In the genomic region with DNA sequence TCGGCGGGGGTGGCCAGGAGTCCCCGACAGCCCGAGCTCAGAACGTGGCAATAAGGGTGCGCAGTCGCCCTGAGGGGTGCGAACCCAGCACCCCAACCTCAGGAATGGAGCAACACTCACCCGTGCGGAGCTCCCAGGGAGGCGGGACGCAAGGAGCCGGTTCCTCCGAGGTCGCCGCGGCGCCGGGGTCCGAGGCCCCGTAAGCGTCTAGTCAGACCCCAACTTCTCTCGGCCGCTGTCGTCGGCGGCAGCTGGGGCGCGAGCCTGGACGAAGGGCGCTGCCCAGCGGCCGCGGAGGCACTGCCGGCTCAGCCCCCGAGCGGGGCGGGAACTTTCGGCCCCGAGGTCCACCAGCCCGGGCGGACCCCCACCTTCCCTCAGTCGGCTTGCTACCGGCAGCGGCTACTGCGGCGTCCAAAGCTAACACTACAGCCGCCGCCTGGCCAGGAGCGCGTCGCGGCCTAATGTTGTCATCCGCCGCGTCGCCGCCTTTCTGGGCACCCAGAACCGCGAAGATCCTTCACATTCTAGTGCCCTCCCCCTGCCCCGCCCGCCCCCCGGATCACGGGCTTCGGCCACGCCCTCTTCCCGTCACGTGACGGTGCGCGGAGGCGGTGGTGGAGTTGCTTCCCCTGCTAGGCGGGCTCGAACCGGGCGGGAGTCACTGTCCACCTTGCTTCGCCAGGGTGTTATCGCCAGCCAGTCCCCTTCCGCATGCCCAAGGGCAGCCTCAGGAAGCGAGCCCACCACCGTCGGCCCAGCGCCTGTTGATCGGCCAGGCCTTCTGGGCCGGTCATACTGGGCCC, we compare ENCODE assay signal across 1 cellular context.
TF ChIP-seq lines count a peak whose summit lies in the region.

A gene with protein sequence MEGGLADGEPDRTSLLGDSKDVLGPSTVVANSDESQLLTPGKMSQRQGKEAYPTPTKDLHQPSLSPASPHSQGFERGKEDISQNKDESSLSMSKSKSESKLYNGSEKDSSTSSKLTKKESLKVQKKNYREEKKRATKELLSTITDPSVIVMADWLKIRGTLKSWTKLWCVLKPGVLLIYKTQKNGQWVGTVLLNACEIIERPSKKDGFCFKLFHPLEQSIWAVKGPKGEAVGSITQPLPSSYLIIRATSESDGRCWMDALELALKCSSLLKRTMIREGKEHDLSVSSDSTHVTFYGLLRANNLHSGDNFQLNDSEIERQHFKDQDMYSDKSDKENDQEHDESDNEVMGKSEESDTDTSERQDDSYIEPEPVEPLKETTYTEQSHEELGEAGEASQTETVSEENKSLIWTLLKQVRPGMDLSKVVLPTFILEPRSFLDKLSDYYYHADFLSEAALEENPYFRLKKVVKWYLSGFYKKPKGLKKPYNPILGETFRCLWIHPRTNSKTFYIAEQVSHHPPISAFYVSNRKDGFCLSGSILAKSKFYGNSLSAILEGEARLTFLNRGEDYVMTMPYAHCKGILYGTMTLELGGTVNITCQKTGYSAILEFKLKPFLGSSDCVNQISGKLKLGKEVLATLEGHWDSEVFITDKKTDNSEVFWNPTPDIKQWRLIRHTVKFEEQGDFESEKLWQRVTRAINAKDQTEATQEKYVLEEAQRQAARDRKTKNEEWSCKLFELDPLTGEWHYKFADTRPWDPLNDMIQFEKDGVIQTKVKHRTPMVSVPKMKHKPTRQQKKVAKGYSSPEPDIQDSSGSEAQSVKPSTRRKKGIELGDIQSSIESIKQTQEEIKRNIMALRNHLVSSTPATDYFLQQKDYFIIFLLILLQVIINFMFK (minus strand): TSS at position 495 of the 806 bp plus-strand sequence. CDS start 72,220 bp downstream, outside the sequence.

TF ChIP-seq in K562, 482 proteins besides CTCF, POLR2A, EP300 and RAD21 (continued from another document and continues in another):
- TF ChIP-seq, protein P1, sequence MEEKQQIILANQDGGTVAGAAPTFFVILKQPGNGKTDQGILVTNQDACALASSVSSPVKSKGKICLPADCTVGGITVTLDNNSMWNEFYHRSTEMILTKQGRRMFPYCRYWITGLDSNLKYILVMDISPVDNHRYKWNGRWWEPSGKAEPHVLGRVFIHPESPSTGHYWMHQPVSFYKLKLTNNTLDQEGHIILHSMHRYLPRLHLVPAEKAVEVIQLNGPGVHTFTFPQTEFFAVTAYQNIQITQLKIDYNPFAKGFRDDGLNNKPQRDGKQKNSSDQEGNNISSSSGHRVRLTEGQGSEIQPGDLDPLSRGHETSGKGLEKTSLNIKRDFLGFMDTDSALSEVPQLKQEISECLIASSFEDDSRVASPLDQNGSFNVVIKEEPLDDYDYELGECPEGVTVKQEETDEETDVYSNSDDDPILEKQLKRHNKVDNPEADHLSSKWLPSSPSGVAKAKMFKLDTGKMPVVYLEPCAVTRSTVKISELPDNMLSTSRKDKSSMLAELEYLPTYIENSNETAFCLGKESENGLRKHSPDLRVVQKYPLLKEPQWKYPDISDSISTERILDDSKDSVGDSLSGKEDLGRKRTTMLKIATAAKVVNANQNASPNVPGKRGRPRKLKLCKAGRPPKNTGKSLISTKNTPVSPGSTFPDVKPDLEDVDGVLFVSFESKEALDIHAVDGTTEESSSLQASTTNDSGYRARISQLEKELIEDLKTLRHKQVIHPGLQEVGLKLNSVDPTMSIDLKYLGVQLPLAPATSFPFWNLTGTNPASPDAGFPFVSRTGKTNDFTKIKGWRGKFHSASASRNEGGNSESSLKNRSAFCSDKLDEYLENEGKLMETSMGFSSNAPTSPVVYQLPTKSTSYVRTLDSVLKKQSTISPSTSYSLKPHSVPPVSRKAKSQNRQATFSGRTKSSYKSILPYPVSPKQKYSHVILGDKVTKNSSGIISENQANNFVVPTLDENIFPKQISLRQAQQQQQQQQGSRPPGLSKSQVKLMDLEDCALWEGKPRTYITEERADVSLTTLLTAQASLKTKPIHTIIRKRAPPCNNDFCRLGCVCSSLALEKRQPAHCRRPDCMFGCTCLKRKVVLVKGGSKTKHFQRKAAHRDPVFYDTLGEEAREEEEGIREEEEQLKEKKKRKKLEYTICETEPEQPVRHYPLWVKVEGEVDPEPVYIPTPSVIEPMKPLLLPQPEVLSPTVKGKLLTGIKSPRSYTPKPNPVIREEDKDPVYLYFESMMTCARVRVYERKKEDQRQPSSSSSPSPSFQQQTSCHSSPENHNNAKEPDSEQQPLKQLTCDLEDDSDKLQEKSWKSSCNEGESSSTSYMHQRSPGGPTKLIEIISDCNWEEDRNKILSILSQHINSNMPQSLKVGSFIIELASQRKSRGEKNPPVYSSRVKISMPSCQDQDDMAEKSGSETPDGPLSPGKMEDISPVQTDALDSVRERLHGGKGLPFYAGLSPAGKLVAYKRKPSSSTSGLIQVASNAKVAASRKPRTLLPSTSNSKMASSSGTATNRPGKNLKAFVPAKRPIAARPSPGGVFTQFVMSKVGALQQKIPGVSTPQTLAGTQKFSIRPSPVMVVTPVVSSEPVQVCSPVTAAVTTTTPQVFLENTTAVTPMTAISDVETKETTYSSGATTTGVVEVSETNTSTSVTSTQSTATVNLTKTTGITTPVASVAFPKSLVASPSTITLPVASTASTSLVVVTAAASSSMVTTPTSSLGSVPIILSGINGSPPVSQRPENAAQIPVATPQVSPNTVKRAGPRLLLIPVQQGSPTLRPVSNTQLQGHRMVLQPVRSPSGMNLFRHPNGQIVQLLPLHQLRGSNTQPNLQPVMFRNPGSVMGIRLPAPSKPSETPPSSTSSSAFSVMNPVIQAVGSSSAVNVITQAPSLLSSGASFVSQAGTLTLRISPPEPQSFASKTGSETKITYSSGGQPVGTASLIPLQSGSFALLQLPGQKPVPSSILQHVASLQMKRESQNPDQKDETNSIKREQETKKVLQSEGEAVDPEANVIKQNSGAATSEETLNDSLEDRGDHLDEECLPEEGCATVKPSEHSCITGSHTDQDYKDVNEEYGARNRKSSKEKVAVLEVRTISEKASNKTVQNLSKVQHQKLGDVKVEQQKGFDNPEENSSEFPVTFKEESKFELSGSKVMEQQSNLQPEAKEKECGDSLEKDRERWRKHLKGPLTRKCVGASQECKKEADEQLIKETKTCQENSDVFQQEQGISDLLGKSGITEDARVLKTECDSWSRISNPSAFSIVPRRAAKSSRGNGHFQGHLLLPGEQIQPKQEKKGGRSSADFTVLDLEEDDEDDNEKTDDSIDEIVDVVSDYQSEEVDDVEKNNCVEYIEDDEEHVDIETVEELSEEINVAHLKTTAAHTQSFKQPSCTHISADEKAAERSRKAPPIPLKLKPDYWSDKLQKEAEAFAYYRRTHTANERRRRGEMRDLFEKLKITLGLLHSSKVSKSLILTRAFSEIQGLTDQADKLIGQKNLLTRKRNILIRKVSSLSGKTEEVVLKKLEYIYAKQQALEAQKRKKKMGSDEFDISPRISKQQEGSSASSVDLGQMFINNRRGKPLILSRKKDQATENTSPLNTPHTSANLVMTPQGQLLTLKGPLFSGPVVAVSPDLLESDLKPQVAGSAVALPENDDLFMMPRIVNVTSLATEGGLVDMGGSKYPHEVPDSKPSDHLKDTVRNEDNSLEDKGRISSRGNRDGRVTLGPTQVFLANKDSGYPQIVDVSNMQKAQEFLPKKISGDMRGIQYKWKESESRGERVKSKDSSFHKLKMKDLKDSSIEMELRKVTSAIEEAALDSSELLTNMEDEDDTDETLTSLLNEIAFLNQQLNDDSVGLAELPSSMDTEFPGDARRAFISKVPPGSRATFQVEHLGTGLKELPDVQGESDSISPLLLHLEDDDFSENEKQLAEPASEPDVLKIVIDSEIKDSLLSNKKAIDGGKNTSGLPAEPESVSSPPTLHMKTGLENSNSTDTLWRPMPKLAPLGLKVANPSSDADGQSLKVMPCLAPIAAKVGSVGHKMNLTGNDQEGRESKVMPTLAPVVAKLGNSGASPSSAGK (IDR thresholded peaks at IDR 0.05): peak; percentile 90
- TF ChIP-seq, protein P2, sequence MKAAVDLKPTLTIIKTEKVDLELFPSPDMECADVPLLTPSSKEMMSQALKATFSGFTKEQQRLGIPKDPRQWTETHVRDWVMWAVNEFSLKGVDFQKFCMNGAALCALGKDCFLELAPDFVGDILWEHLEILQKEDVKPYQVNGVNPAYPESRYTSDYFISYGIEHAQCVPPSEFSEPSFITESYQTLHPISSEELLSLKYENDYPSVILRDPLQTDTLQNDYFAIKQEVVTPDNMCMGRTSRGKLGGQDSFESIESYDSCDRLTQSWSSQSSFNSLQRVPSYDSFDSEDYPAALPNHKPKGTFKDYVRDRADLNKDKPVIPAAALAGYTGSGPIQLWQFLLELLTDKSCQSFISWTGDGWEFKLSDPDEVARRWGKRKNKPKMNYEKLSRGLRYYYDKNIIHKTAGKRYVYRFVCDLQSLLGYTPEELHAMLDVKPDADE (conservative IDR thresholded peaks at IDR 0.05; ENCODE audit: control insufficient read depth, low read depth, low read length): 0 out of 2 replicates have a peak, but pooled peaks have one; percentile 34
- peak; percentile 32 for TF ChIP-seq SAP30 (IDR thresholded peaks at IDR 0.05; ENCODE audit: borderline replicate concordance, insufficient read depth, low read depth, low read length, poor library complexity, severe bottlenecking)
- TF ChIP-seq, protein P3, sequence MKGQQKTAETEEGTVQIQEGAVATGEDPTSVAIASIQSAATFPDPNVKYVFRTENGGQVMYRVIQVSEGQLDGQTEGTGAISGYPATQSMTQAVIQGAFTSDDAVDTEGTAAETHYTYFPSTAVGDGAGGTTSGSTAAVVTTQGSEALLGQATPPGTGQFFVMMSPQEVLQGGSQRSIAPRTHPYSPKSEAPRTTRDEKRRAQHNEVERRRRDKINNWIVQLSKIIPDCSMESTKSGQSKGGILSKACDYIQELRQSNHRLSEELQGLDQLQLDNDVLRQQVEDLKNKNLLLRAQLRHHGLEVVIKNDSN (CRISPR knock-in tag; IDR thresholded peaks at IDR 0.05): peak; percentile 99
- TF ChIP-seq, protein P4, sequence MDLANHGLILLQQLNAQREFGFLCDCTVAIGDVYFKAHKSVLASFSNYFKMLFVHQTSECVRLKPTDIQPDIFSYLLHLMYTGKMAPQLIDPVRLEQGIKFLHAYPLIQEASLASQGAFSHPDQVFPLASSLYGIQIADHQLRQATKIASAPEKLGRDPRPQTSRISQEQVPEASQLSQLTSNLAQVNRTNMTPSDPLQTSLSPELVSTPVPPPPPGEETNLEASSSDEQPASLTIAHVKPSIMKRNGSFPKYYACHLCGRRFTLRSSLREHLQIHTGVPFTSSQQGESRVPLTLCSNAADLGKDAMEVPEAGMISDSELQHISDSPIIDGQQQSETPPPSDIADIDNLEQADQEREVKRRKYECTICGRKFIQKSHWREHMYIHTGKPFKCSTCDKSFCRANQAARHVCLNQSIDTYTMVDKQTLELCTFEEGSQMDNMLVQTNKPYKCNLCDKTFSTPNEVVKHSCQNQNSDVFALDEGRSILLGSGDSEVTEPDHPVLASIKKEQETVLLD (IDR thresholded peaks at IDR 0.05): 0 out of 2 replicates have a peak, but pooled peaks have one; percentile 19
- no peak for TF ChIP-seq STAG1 (CRISPR knock-in tag; IDR thresholded peaks at IDR 0.05; ENCODE audit: borderline replicate concordance)
- TF ChIP-seq, protein P5, sequence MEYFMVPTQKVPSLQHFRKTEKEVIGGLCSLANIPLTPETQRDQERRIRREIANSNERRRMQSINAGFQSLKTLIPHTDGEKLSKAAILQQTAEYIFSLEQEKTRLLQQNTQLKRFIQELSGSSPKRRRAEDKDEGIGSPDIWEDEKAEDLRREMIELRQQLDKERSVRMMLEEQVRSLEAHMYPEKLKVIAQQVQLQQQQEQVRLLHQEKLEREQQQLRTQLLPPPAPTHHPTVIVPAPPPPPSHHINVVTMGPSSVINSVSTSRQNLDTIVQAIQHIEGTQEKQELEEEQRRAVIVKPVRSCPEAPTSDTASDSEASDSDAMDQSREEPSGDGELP (CRISPR knock-in tag; IDR thresholded peaks at IDR 0.05; ENCODE audit: borderline replicate concordance): peak; percentile 84
- TF ChIP-seq ZNF263 (CRISPR knock-in tag; IDR thresholded peaks at IDR 0.05; ENCODE audit: borderline replicate concordance): peak; percentile 34; the same call in 1 of the 2 replicates
- peak; percentile 54; the same call in 1 of the 2 replicates for TF ChIP-seq GABPB1 (CRISPR knock-in tag; IDR thresholded peaks at IDR 0.05)
- TF ChIP-seq, protein P6, sequence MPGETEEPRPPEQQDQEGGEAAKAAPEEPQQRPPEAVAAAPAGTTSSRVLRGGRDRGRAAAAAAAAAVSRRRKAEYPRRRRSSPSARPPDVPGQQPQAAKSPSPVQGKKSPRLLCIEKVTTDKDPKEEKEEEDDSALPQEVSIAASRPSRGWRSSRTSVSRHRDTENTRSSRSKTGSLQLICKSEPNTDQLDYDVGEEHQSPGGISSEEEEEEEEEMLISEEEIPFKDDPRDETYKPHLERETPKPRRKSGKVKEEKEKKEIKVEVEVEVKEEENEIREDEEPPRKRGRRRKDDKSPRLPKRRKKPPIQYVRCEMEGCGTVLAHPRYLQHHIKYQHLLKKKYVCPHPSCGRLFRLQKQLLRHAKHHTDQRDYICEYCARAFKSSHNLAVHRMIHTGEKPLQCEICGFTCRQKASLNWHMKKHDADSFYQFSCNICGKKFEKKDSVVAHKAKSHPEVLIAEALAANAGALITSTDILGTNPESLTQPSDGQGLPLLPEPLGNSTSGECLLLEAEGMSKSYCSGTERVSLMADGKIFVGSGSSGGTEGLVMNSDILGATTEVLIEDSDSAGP (CRISPR knock-in tag; IDR thresholded peaks at IDR 0.05): 0 out of 2 replicates have a peak, but pooled peaks have one; percentile 54
- peak; percentile 72 for TF ChIP-seq RB1 (IDR thresholded peaks at IDR 0.05; ENCODE audit: low read depth)
- TF ChIP-seq KDM5B (IDR thresholded peaks at IDR 0.05; ENCODE audit: insufficient replicate concordance, low read depth, low read length): peak; percentile 94
- TF ChIP-seq, protein P7, sequence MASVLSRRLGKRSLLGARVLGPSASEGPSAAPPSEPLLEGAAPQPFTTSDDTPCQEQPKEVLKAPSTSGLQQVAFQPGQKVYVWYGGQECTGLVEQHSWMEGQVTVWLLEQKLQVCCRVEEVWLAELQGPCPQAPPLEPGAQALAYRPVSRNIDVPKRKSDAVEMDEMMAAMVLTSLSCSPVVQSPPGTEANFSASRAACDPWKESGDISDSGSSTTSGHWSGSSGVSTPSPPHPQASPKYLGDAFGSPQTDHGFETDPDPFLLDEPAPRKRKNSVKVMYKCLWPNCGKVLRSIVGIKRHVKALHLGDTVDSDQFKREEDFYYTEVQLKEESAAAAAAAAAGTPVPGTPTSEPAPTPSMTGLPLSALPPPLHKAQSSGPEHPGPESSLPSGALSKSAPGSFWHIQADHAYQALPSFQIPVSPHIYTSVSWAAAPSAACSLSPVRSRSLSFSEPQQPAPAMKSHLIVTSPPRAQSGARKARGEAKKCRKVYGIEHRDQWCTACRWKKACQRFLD (CRISPR knock-in tag; IDR thresholded peaks at IDR 0.05): peak; percentile 63
- TF ChIP-seq, protein P8, sequence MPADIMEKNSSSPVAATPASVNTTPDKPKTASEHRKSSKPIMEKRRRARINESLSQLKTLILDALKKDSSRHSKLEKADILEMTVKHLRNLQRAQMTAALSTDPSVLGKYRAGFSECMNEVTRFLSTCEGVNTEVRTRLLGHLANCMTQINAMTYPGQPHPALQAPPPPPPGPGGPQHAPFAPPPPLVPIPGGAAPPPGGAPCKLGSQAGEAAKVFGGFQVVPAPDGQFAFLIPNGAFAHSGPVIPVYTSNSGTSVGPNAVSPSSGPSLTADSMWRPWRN (IDR thresholded peaks at IDR 0.05; ENCODE audit: low read depth): no peak
- peak; percentile 83 for TF ChIP-seq TAF9B (IDR thresholded peaks at IDR 0.05; ENCODE audit: partially characterized antibody)
- TF ChIP-seq TBL1XR1 (IDR thresholded peaks at IDR 0.05; ENCODE audit: low read length in 2 of 2): peak in 1 of 2 experiments; percentile 56; a peak in 1 of 4 replicates
- TF ChIP-seq CBFA2T3 (IDR thresholded peaks at IDR 0.05): peak; percentile 39
- TF ChIP-seq ZNF134 (CRISPR knock-in tag; conservative IDR thresholded peaks at IDR 0.05): peak; percentile 57
- no peak for TF ChIP-seq PHF21A (IDR thresholded peaks at IDR 0.05; ENCODE audit: borderline replicate concordance, low read depth)
- peak; percentile 47; the same call in 1 of the 2 replicates for TF ChIP-seq ZNF143 (CRISPR knock-in tag; IDR thresholded peaks at IDR 0.05)
- TF ChIP-seq HDAC2 (IDR thresholded peaks at IDR 0.05): peak; percentile 83; the same call in 1 of the 2 replicates
- peak; percentile 89 for TF ChIP-seq CXXC5 (CRISPR knock-in tag; IDR thresholded peaks at IDR 0.05)
- peak; percentile 54 for TF ChIP-seq HMGN3 (IDR thresholded peaks at IDR 0.05; ENCODE audit: borderline replicate concordance, extremely low read depth, insufficient read length, low read depth, low read length)
- TF ChIP-seq PCBP2 (IDR thresholded peaks at IDR 0.05; ENCODE audit: low read depth, low read length, poor library complexity, severe bottlenecking): no peak
- no peak for TF ChIP-seq ZNF232 (CRISPR knock-in tag; IDR thresholded peaks at IDR 0.05)
